In the genomic region with DNA sequence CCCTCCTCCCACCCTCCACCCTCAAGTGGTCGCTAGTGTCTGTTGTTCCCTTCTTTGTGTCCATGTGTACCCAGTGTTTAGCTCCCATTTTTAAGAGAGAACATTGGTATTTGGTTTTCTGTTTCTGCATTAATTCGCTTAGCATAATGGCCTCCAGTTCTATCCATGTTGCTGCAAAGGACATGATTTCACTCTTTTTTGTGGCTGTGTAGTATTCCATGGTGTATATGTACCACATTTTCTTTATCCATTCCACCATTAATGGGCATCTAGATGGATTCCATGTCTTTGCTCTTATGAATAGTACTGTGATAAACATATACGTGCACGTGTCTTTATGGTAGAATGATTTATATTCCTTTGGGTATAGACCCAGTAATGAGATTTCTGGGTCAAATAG, we compare ENCODE assay signal across 1 cellular context.
TF ChIP-seq lines count a peak whose summit lies in the region.

No MANE protein-coding gene starts in this region.

TF ChIP-seq in HEK293, 187 proteins besides CTCF, POLR2A, EP300 and RAD21 (continued from another document):
- no peak for TF ChIP-seq ZIC2 (tag by site-specific recombination; IDR thresholded peaks at IDR 0.05)
- TF ChIP-seq ZNF146 (tag by site-specific recombination; IDR thresholded peaks at IDR 0.05), result peak; percentile 45; the same call in 1 of the 2 replicates
